9 cellular contexts compared by ENCODE assay signal in genomic region chr1:28592314-28593071, GRCh38. TPM values are rescaled to one million over a fixed set of nuclear protein-coding genes. Genes with fewer than 3 reads are reported as not detected.
DNase-seq lines count a peak whose midpoint lies in the region; ATAC-seq and TF ChIP-seq lines count a peak whose summit lies in the region.
"Had no signal": no experiment of that assay in that cellular context is flagged by ENCODE, and none has a peak within 500 bp of the region (broad histone marks: within the 10 kb centered on the region; RNA-seq: fewer than 3 reads in every experiment).

No MANE protein-coding gene starts in this region.

- peaks cover 5% of the 10 kb centered on the region for H3K4me1 ChIP-seq in body of pancreas
- no peaks in the 10 kb centered on the region for H3K4me1 ChIP-seq in right lobe of liver

- H3K4me3 ChIP-seq in body of pancreas: no peak overlapping the region
- peak overlapping the region; percentile 34 to 56 (median 39) for H3K4me3 ChIP-seq in right lobe of liver

- DNase-seq in Daoy (ENCODE audit: low read depth) (peak; percentile 32), body of pancreas (peak in 1 of 4 donors; percentile 20), right lobe of liver (peak in 1 of 3 donors; percentile 30), type B pancreatic cell (ENCODE audit: extremely low spot score, unreplicated experiment) (no peak), superior temporal gyrus (ENCODE audit: extremely low spot score) (no peak), NCI-H524 (lab: John Stamatoyannopoulos, UW) (no peak), DMS153 treated with DMSO at 0.1 percent for 48 hours (lab: John Stamatoyannopoulos, UW; ENCODE audit: unreplicated experiment) (no peak)

- no peak overlapping the region for H3K27ac ChIP-seq in body of pancreas
- no peak overlapping the region for H3K27ac ChIP-seq in right lobe of liver

- H3K36me3 ChIP-seq in body of pancreas (replicated peaks in 1 of 2; ENCODE audit: insufficient read depth in 1 of 2, low read depth in 2 of 2): no peaks in the 10 kb centered on the region
- H3K36me3 ChIP-seq in right lobe of liver: no peaks in the 10 kb centered on the region

- TF ChIP-seq POLR2A in body of pancreas (IDR thresholded peaks at IDR 0.05): no peak
- no peak for TF ChIP-seq POLR2A in right lobe of liver (IDR thresholded peaks at IDR 0.05)

- intact Hi-C loops in body of pancreas (cut with DNase I): no loop called here
- intact Hi-C loops in right lobe of liver (cut with DNase I): no loop called here

- peak overlapping the region; percentile 88 for H3K4me3 Mint-ChIP-seq in type B pancreatic cell

- peaks cover 4% of the 10 kb centered on the region for H3K27me3 Mint-ChIP-seq in type B pancreatic cell

- no peaks in the 10 kb centered on the region for H3K9me3 Mint-ChIP-seq in type B pancreatic cell

- TF ChIP-seq CTCF in body of pancreas (IDR thresholded peaks at IDR 0.05): no peak
- no peak for TF ChIP-seq CTCF in right lobe of liver (IDR thresholded peaks at IDR 0.05)
- no peak for TF ChIP-seq CTCF in type B pancreatic cell (conservative IDR thresholded peaks at IDR 0.05)

- H3K27ac Mint-ChIP-seq in type B pancreatic cell: no peak overlapping the region

- H3K4me1 Mint-ChIP-seq in type B pancreatic cell (ENCODE audit: unreplicated experiment): peaks cover 11% of the 10 kb centered on the region

- H3K36me3 Mint-ChIP-seq in type B pancreatic cell: no peaks in the 10 kb centered on the region

- 5 to 18% methylated on average over 12 to 62 of the region's 81 CpGs for WGBS in body of pancreas, 2 donors
- WGBS in right lobe of liver (ENCODE audit: insufficient coverage, low coverage, low lambda C conversion rate, missing lambda C conversion rate): 26% methylated on average over 5 of the region's 81 CpGs

- peak; percentile 61 for ATAC-seq in HG02763 (IDR thresholded peaks at IDR 0.05; ENCODE audit: unreplicated experiment)
- ATAC-seq in body of pancreas: peak; percentile 47
- peak; percentile 40 to 63 (median 54) for ATAC-seq in right lobe of liver

- no peaks in the 10 kb centered on the region for H3K9me3 ChIP-seq in body of pancreas
- H3K9me3 ChIP-seq in right lobe of liver: no peaks in the 10 kb centered on the region

- H3K27me3 ChIP-seq in body of pancreas (no peaks in the 10 kb centered on the region), right lobe of liver (no peaks in the 10 kb centered on the region)

RNA-seq across cellular contexts. Expression of gene RAB42, which starts 0.4 kb away (rescaled TPM):
- 6.4 and 8.8 TPM in 2 replicates for total RNA-seq in Daoy (2014; rRNA removed; shearing (Covaris generic))
- total RNA-seq in body of pancreas (1 to 10 TPM in 1 of 2 donors, not detected in 1; 2.9 TPM), right lobe of liver (10 to 100 TPM in 1 of 6 experiments, 1 to 10 TPM in 2, under 1 TPM in 3; 0.28 to 12.0 (median 1.2) TPM), type B pancreatic cell (ENCODE audit: low replicate concordance) (0.52 and 2.7 TPM in 2 replicates)

RNA-seq across cellular contexts. Expression of gene TRNAU1AP, which starts 39.6 kb away (rescaled TPM):
- total RNA-seq in Daoy (2014; rRNA removed; shearing (Covaris generic)): 27.3 and 40.7 TPM in 2 replicates
- total RNA-seq in body of pancreas: 10 to 100 TPM in 1 of 2 donors, 1 to 10 TPM in 1; 8.9 to 14.3 TPM
- total RNA-seq in right lobe of liver: 10 to 100 TPM in 1 of 6 experiments, 1 to 10 TPM in 5; 5.2 to 14.8 (median 7.3) TPM
- total RNA-seq in type B pancreatic cell (ENCODE audit: low replicate concordance): 26.9 and 33.7 TPM in 2 replicates

RNA-seq across cellular contexts. Expression of gene TAF12, which starts 50.4 kb away (rescaled TPM):
- 54.5 and 55.2 TPM in 2 replicates for total RNA-seq in Daoy (2014; rRNA removed; shearing (Covaris generic))
- total RNA-seq in body of pancreas (10 to 100 TPM; 11.7 to 11.9 TPM), right lobe of liver (10 to 100 TPM in 4 of 6 experiments, 1 to 10 TPM in 2; 7.8 to 12.0 (median 10.3) TPM), type B pancreatic cell (ENCODE audit: low replicate concordance) (16.2 and 20.8 TPM in 2 replicates)

RNA-seq across cellular contexts. Expression of gene RNU11, which starts 55.9 kb away (rescaled TPM):
- not detected in 2 replicates for total RNA-seq in Daoy (2014; rRNA removed; shearing (Covaris generic))
- total RNA-seq in body of pancreas: not detected
- total RNA-seq in right lobe of liver: not detected
- not detected in 2 replicates for total RNA-seq in type B pancreatic cell (ENCODE audit: low replicate concordance)
- total RNA-seq: NCI-H460 had no signal

Comparison
In these comparisons a context has a peak if more than half of its experiments do, and no peak if none do; other contexts are left out.
1. H3K4me3 ChIP-seq: peak in right lobe of liver (3 of 3); none in body of pancreas (0 of 2).
2. Peak in every context shown above with its lines, with median percentiles within 50 percentile points of each other: ATAC-seq.